In the genomic region with DNA sequence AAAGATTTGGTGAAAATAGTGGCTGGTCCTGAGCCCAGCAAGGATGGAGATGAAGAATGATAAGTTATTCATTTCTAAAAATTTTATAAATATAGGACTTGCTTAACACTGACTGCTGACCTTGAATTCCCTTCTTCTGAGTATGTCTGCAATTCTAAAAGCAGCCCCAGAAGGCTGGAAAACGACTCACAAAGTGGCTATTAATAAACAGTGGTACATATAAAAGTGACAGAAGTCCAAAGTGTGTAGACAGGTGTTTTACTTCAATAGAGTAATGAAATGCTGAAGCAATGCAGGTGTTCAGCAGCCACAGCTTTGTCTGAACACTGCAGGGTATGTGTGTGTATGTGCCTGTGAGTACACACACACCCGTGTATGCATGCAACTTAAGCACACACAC, we compare ENCODE assay signal across 28 cellular contexts.
"Had no signal": no experiment of that assay in that cellular context is flagged by ENCODE, and none has a peak within 500 bp of the region (broad histone marks: within the 10 kb centered on the region; RNA-seq: fewer than 3 reads in every experiment).

No MANE protein-coding gene starts in this region.

- DNase-seq: activated CD4-positive, alpha-beta T cell treated with anti-CD3 and anti-CD28 coated beads for 4 hours; activated CD4-positive, alpha-beta T cell treated with anti-CD3 and anti-CD28 coated beads, Interleukin-2, amount 50 U/mL, for 4 hours; activated CD8-positive, alpha-beta memory T cell treated with anti-CD3 and anti-CD28 coated beads for 24 hours; activated effector memory CD4-positive, alpha-beta T cell treated with Interleukin-2 at 50 U/mL for 16 hours; activated naive CD4-positive, alpha-beta T cell treated with Interleukin-2 at 50 U/mL for 16 hours; activated naive CD8-positive, alpha-beta T cell treated with anti-CD3 and anti-CD28 coated beads for 36 hours; adrenal gland; aorta; cerebellar nuclear complex; dorsolateral prefrontal cortex; effector memory CD4-positive, alpha-beta T cell; erythroblast; head of caudate nucleus; hippocampal formation; left lung; lower lobe of right lung; mesenchymal stem cell; natural killer cell; occipital lobe; right cardiac atrium; spleen; stimulated activated naive CD4-positive, alpha-beta T cell; tibial artery had no signal

- H3K36me3 ChIP-seq: adrenal gland, cardiac muscle cell, left lung, lower lobe of right lung, neural progenitor cell, spleen, suprapubic skin, tibial artery had no signal

- H3K4me3 ChIP-seq: adrenal gland, cardiac muscle cell, coronary artery, dorsolateral prefrontal cortex, left lung, lower lobe of right lung, neural progenitor cell, spleen, suprapubic skin, tibial artery had no signal

- H3K9me3 ChIP-seq: adrenal gland, lower lobe of right lung, suprapubic skin had no signal

- H3K4me3 Mint-ChIP-seq: activated naive CD8-positive, alpha-beta T cell treated with anti-CD3 and anti-CD28 coated beads for 36 hours; brain; natural killer cell; neural progenitor cell had no signal

- H3K4me1 Mint-ChIP-seq: activated naive CD8-positive, alpha-beta T cell treated with anti-CD3 and anti-CD28 coated beads for 36 hours; brain; natural killer cell; neural progenitor cell had no signal

- H3K36me3 Mint-ChIP-seq: activated naive CD8-positive, alpha-beta T cell treated with anti-CD3 and anti-CD28 coated beads for 36 hours; brain; natural killer cell; neural progenitor cell had no signal

- H3K27me3 ChIP-seq: adrenal gland, cardiac muscle cell, dorsolateral prefrontal cortex, left lung, neural progenitor cell, spleen, suprapubic skin, tibial artery had no signal

- H3K27ac ChIP-seq: adrenal gland, cardiac muscle cell, coronary artery, dorsolateral prefrontal cortex, left lung, lower lobe of right lung, neural progenitor cell, spleen, suprapubic skin, tibial artery had no signal

- ATAC-seq: left lung, lower lobe of right lung, natural killer cell, right cardiac atrium had no signal

- H3K27ac Mint-ChIP-seq: activated naive CD8-positive, alpha-beta T cell treated with anti-CD3 and anti-CD28 coated beads for 36 hours; brain; natural killer cell; neural progenitor cell had no signal

- H3K9me3 Mint-ChIP-seq: activated naive CD8-positive, alpha-beta T cell treated with anti-CD3 and anti-CD28 coated beads for 36 hours; natural killer cell had no signal

- H3K4me1 ChIP-seq: adrenal gland, left lung, lower lobe of right lung, neural progenitor cell, spleen, suprapubic skin, tibial artery had no signal
